In genomic region chr4:121088867-121089266, GRCh38 we compare ENCODE assay signal across 3 cellular contexts.
TF ChIP-seq lines count a peak whose summit lies in the region.

No MANE protein-coding gene starts in this region.

TF ChIP-seq in HepG2, 621 proteins besides CTCF, POLR2A, EP300 and RAD21:
- TF ChIP-seq HNRNPH1 (optimal IDR thresholded peaks at IDR 0.05; ENCODE audit: low read depth, low read length) (no peak), CEBPB (IDR thresholded peaks at IDR 0.05; ENCODE audit: borderline replicate concordance, low read depth, low read length) (0 out of 2 replicates have a peak, but pooled peaks have one; percentile 20)

TF ChIP-seq in IMR-90, 13 proteins besides CTCF, POLR2A, EP300 and RAD21:
- TF ChIP-seq MXI1 (IDR thresholded peaks at IDR 0.05; ENCODE audit: borderline replicate concordance, low read depth, low read length) (no peak), CEBPB (IDR thresholded peaks at IDR 0.05; ENCODE audit: low read depth, low read length) (peak; percentile 26; the same call in 1 of the 2 replicates)

TF ChIP-seq in K562, 482 proteins besides CTCF, POLR2A, EP300 and RAD21:
- TF ChIP-seq TAF9B (IDR thresholded peaks at IDR 0.05; ENCODE audit: partially characterized antibody) (no peak), CEBPG (CRISPR knock-in tag; IDR thresholded peaks at IDR 0.05) (no peak), CEBPG (tag; conservative IDR thresholded peaks at IDR 0.05 in 1 of 2, IDR thresholded peaks at IDR 0.05 in 1 of 2) (peak in 1 of 2 experiments; percentile 60; a peak in 2 of 4 replicates), CEBPB (tag; IDR thresholded peaks at IDR 0.05) (peak; percentile 55)
